Comparison of ENCODE assay signal across 8 cellular contexts in genomic region chr3:4978259-4978965, GRCh38. TPM values are rescaled to one million over a fixed set of nuclear protein-coding genes. Genes with fewer than 3 reads are reported as not detected.
DNase-seq lines count a peak whose midpoint lies in the region; ATAC-seq and TF ChIP-seq lines count a peak whose summit lies in the region.

No MANE protein-coding gene starts in this region.

- WGBS in lung, 2 donors: 0% methylated on average over 59 to 70 of the region's 70 CpGs

- peak overlapping the region; percentile 39 for H3K4me3 ChIP-seq in lung

- H3K27me3 ChIP-seq in lung (ENCODE audit: control insufficient read depth, insufficient read depth): no peaks in the 10 kb centered on the region

- peaks cover 0 to 4% of the 10 kb centered on the region in 2 donors for H3K4me1 ChIP-seq in lung (ENCODE audit: control insufficient read depth in 2 of 2, insufficient read depth in 2 of 2, low read length in 2 of 2)

- ATAC-seq in GM18907 (IDR thresholded peaks at IDR 0.05; ENCODE audit: unreplicated experiment) (peak; percentile 56), HG03139 (IDR thresholded peaks at IDR 0.05; ENCODE audit: unreplicated experiment) (peak; percentile 35), lung (ENCODE audit: insufficient read depth, low FRiP score) (peak; percentile 72)

- H3K9me3 ChIP-seq in lung (ENCODE audit: control insufficient read depth in 2 of 2, insufficient read depth in 1 of 2, low read length in 1 of 2): no peaks in the 10 kb centered on the region

- H3K27ac ChIP-seq in lung (ENCODE audit: low read depth in 1 of 2, low read length in 1 of 2): peak overlapping the region; percentile 99 to 100

- TF ChIP-seq CTCF in lung (IDR thresholded peaks at IDR 0.05; ENCODE audit: control extremely low read depth, extremely low read depth): no peak

- DNase-seq in Ammon's horn (ENCODE audit: low spot score) (peak; percentile 92), NCI-H510A treated with DMSO at 0.1 percent for 48 hours (lab: John Stamatoyannopoulos, UW) (peak; percentile 66), ecto neural progenitor cell (ENCODE audit: low spot score) (peak; percentile 80), lung (ENCODE audit: low spot score) (peak; percentile 97)
- peak; percentile 95 to 97 for DNase-seq in activated CD4-positive, alpha-beta T cell treated with anti-CD3 and anti-CD28 coated beads, Interleukin-2, amount 50 U/mL, for 48 hours
- DNase-seq in stimulated activated CD4-positive, alpha-beta T cell treated with anti-CD3 and anti-CD28 coated beads, TNF-alpha, amount 100 ng/mL, for 24 hours (ENCODE audit: low read depth in 3 of 3): peak; percentile 63 to 94 (median 63)

- peaks cover 0 to 12% of the 10 kb centered on the region in 2 donors for H3K36me3 ChIP-seq in lung (ENCODE audit: control insufficient read depth in 2 of 2, insufficient read depth in 2 of 2, low read length in 2 of 2)

RNA-seq across cellular contexts. Expression of gene BHLHE40, which starts 0.8 kb away (rescaled TPM):
- total RNA-seq in lung: 100 to 1,000 TPM in 1 of 2 donors, 10 to 100 TPM in 1; 84.4 to 204 TPM
- 10 to 100 TPM; 28.5 to 92.5 TPM for polyA plus RNA-seq in lung

Comparison
In these comparisons a context has a peak if more than half of its experiments do, and no peak if none do; other contexts are left out.
1. Peak in every context shown above with its lines: DNase-seq, ATAC-seq, H3K4me3 ChIP-seq and H3K27ac ChIP-seq.